In the genomic region with DNA sequence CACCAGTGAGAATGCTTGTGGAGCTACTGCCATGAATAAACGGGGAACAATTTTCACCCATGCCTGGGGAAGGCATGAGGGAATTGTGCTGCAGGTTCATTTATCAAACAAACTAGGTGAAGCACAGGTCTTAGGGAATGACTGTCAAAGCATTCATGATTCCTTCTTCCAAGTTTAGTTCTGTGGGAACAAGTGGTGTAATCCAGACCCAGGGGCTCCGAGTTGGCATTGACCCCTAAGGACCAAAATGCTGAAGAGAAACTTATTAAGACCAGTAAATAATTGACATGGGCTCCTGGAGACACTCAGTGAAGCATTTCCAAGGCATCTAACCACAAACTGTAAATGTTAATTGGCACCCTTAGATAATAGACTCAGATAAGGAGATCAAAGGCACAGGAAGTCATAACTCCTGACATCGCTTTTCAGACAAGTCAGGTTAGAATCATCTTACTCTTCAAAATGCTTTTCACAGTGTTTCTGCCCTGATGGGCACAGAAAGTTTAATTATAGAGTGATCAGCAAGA, we compare ENCODE assay signal across 14 cellular contexts.
DNase-seq lines count a peak whose midpoint lies in the region; ATAC-seq, FAIRE-seq and TF ChIP-seq lines count a peak whose summit lies in the region.
"Had no signal": no experiment of that assay in that cellular context is flagged by ENCODE, and none has a peak within 500 bp of the region (broad histone marks: within the 10 kb centered on the region; RNA-seq: fewer than 3 reads in every experiment).

No MANE protein-coding gene starts in this region.

- no peak for DNase-seq in activated T-cell treated with anti-CD3 and anti-CD28 coated beads, Interleukin-2, amount 50 U/mL, for 24 hours
- no peak for DNase-seq in activated T-cell treated with anti-CD3 and anti-CD28 coated beads, Interleukin-2, amount 50 U/mL, for 48 hours
- DNase-seq in NCI-H1417 (lab: John Stamatoyannopoulos, UW) (peak in 2 of 3 experiments; percentile 56 to 77), small intestine (peak; percentile 31), NOMO-1 treated with dmso at 0.1 percent for 144 hours (lab: John Stamatoyannopoulos, UW; ENCODE audit: unreplicated experiment) (no peak), HFFc6 (no peak)
- DNase-seq in activated naive CD8-positive, alpha-beta T cell treated with anti-CD3 and anti-CD28 coated beads, Interleukin-2, amount 10 ng/mL, durations not matched to agents 7 days and 5 days, result no peak
- DNase-seq: heart right ventricle, NCI-H510A, testis had no signal

- FAIRE-seq in small intestine (lab: Jason Lieb, UNC), result no peak
- FAIRE-seq: endometrium, H54 had no signal

- peak; percentile 76 for ATAC-seq in activated naive CD8-positive, alpha-beta T cell treated with anti-CD3 and anti-CD28 coated beads, Interleukin-2, amount 10 ng/mL, durations not matched to agents 7 days and 5 days (ENCODE audit: low read depth)
- ATAC-seq in HG03280 (IDR thresholded peaks at IDR 0.05; ENCODE audit: unreplicated experiment), result no peak

- peaks cover 39% of the 10 kb centered on the region for H3K4me1 Mint-ChIP-seq in activated T-cell treated with anti-CD3 and anti-CD28 coated beads, Interleukin-2, amount 50 U/mL, for 24 hours (ENCODE audit: low read depth)
- H3K4me1 Mint-ChIP-seq in activated naive CD8-positive, alpha-beta T cell treated with anti-CD3 and anti-CD28 coated beads, Interleukin-2, amount 10 ng/mL, durations not matched to agents 7 days and 5 days, result peaks cover 23% of the 10 kb centered on the region
- H3K4me1 Mint-ChIP-seq in HFFc6 (ENCODE audit: low read depth), result peaks cover 39% of the 10 kb centered on the region

- H3K36me3 Mint-ChIP-seq in activated T-cell treated with anti-CD3 and anti-CD28 coated beads, Interleukin-2, amount 50 U/mL, for 24 hours (ENCODE audit: low read depth), result no peaks in the 10 kb centered on the region
- H3K36me3 Mint-ChIP-seq in activated naive CD8-positive, alpha-beta T cell treated with anti-CD3 and anti-CD28 coated beads, Interleukin-2, amount 10 ng/mL, durations not matched to agents 7 days and 5 days, result peaks cover 4% of the 10 kb centered on the region
- H3K36me3 Mint-ChIP-seq in HFFc6 (ENCODE audit: low read depth), result peaks cover 12% of the 10 kb centered on the region; the same call in 1 of the 2 replicates

- H3K4me3 Mint-ChIP-seq in activated T-cell treated with anti-CD3 and anti-CD28 coated beads, Interleukin-2, amount 50 U/mL, for 24 hours, result no peak overlapping the region
- H3K4me3 Mint-ChIP-seq in activated naive CD8-positive, alpha-beta T cell treated with anti-CD3 and anti-CD28 coated beads, Interleukin-2, amount 10 ng/mL, durations not matched to agents 7 days and 5 days, result peak overlapping the region; percentile 43
- no peak overlapping the region for H3K4me3 Mint-ChIP-seq in HFFc6

- no peak overlapping the region for H3K27ac ChIP-seq in small intestine (ENCODE audit: low read depth in 1 of 2, low read length in 1 of 2)
- H3K27ac ChIP-seq: KMS-11, testis had no signal

- no peak for TF ChIP-seq CTCF in HFFc6 (IDR thresholded peaks at IDR 0.05)

- peak overlapping the region; percentile 36 for H3K27ac Mint-ChIP-seq in activated T-cell treated with anti-CD3 and anti-CD28 coated beads, Interleukin-2, amount 50 U/mL, for 24 hours
- peak overlapping the region; percentile 63 for H3K27ac Mint-ChIP-seq in activated naive CD8-positive, alpha-beta T cell treated with anti-CD3 and anti-CD28 coated beads, Interleukin-2, amount 10 ng/mL, durations not matched to agents 7 days and 5 days
- H3K27ac Mint-ChIP-seq in HFFc6, result no peak overlapping the region

- H3K4me1 ChIP-seq in small intestine (ENCODE audit: control insufficient read depth in 2 of 2, insufficient read depth in 1 of 2, low read depth in 1 of 2, low read length in 1 of 2), result peaks cover 0 to 5% of the 10 kb centered on the region in 2 donors
- H3K4me1 ChIP-seq: testis had no signal

- H3K9me3 Mint-ChIP-seq in activated T-cell treated with anti-CD3 and anti-CD28 coated beads, Interleukin-2, amount 50 U/mL, for 24 hours, result no peaks in the 10 kb centered on the region
- peaks cover 6% of the 10 kb centered on the region for H3K9me3 Mint-ChIP-seq in activated naive CD8-positive, alpha-beta T cell treated with anti-CD3 and anti-CD28 coated beads, Interleukin-2, amount 10 ng/mL, durations not matched to agents 7 days and 5 days
- no peaks in the 10 kb centered on the region for H3K9me3 Mint-ChIP-seq in HFFc6

- H3K27me3 ChIP-seq in small intestine (ENCODE audit: control insufficient read depth in 2 of 2, insufficient read depth in 2 of 2, low read length in 2 of 2), result no peaks in the 10 kb centered on the region
- H3K27me3 ChIP-seq: testis had no signal

- no peaks in the 10 kb centered on the region for H3K27me3 Mint-ChIP-seq in activated T-cell treated with anti-CD3 and anti-CD28 coated beads, Interleukin-2, amount 50 U/mL, for 24 hours
- H3K27me3 Mint-ChIP-seq in activated naive CD8-positive, alpha-beta T cell treated with anti-CD3 and anti-CD28 coated beads, Interleukin-2, amount 10 ng/mL, durations not matched to agents 7 days and 5 days, result no peaks in the 10 kb centered on the region
- peaks cover 1% of the 10 kb centered on the region for H3K27me3 Mint-ChIP-seq in HFFc6 (ENCODE audit: insufficient read depth)

- POLR2A ChIA-PET in activated naive CD8-positive, alpha-beta T cell treated with anti-CD3 and anti-CD28 coated beads, Interleukin-2, amount 10 ng/mL, durations not matched to agents 7 days and 5 days (lab: Charles Lee), result interaction anchor here (0.9 kb wide), 1 partner anchor 144 kb away, joined by 3 read pairs; no protein-coding TSS in a partner anchor

- H3K4me3 ChIP-seq in small intestine (ENCODE audit: low read depth in 1 of 2, low read length in 2 of 2), result no peak overlapping the region
- H3K4me3 ChIP-seq: heart right ventricle, testis had no signal

- no peaks in the 10 kb centered on the region for H3K36me3 ChIP-seq in small intestine (ENCODE audit: control insufficient read depth in 2 of 2, insufficient read depth in 2 of 2, low read length in 2 of 2)
- H3K36me3 ChIP-seq: heart right ventricle had no signal

- 13 to 49% (median 21%) methylated on average over 3 of the region's 3 CpGs for WGBS in small intestine, 3 donors

- no peaks in the 10 kb centered on the region for H3K9me3 ChIP-seq in small intestine (ENCODE audit: control insufficient read depth, low read depth)
- H3K9me3 ChIP-seq: testis had no signal

Comparison
In these comparisons a context has a peak if more than half of its experiments do, and no peak if none do; other contexts are left out.
1. DNase-seq: peak in NCI-H1417 (2 of 3) and small intestine (single experiment); none in activated T-cell treated with anti-CD3 and anti-CD28 coated beads, Interleukin-2, amount 50 U/mL, for 24 hours (single experiment), activated T-cell treated with anti-CD3 and anti-CD28 coated beads, Interleukin-2, amount 50 U/mL, for 48 hours (0 of 2), activated naive CD8-positive, alpha-beta T cell treated with anti-CD3 and anti-CD28 coated beads, Interleukin-2, amount 10 ng/mL, durations not matched to agents 7 days and 5 days (single experiment), NOMO-1 treated with dmso at 0.1 percent for 144 hours (single experiment) and HFFc6 (single experiment).